Comparison of ENCODE assay signal across 8 cellular contexts in the genomic region with DNA sequence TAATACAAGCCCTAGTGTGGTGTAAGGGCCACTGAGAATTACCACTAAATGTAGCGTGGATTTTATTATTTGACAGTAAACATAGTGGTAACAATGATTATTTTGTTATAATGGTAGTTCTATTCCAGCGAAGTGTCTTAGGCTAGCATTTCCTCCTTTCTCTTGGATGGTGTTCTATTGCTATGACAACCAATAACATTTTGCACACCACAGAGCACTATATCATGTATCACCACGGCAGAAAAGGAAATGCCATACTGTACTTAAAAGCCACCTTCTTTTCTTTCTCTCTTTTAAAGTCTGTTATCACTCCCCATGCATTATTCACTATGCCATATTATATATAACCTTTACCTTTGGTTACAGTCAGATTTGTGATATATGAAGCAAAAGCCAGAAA.
A peak's percentile ranks its signal among the peaks of the same experiment; 100 is the strongest.
DNase-seq lines count a peak whose midpoint lies in the region; ATAC-seq and TF ChIP-seq lines count a peak whose summit lies in the region.

No MANE protein-coding gene starts in this region.

- DNase-seq in DMS79 (lab: John Stamatoyannopoulos, UW): peak; percentile 47
- DNase-seq in NCI-H2029 (lab: John Stamatoyannopoulos, UW): peak; percentile 65
- DNase-seq in brain pericyte (ENCODE audit: low read depth, low spot score): peak; percentile 24
- peak; percentile 59 for DNase-seq in myocyte (ENCODE audit: low read depth)
- no peak for DNase-seq in DMS114 treated with DMSO at 0.1 percent for 48 hours (lab: John Stamatoyannopoulos, UW; ENCODE audit: unreplicated experiment)
- DNase-seq in uterus: no peak
- no peak for DNase-seq in GM19240 (ENCODE audit: insufficient read length, low spot score)

- no peaks in the 10 kb centered on the region for H3K36me3 ChIP-seq in uterus

- no peak for TF ChIP-seq CTCF in uterus (IDR thresholded peaks at IDR 0.05)

- no peak for TF ChIP-seq POLR2A in uterus (IDR thresholded peaks at IDR 0.05)

- no peak for ATAC-seq in GM19324 (IDR thresholded peaks at IDR 0.05; ENCODE audit: low FRiP score, unreplicated experiment)

- no peaks in the 10 kb centered on the region for H3K27me3 ChIP-seq in uterus

- H3K9me3 ChIP-seq in uterus: no peaks in the 10 kb centered on the region

- peaks cover 5 to 8% of the 10 kb centered on the region in 2 donors for H3K4me1 ChIP-seq in uterus

- H3K27ac ChIP-seq in uterus: no peak overlapping the region

- intact Hi-C loops in uterus (cut with DNase I; ENCODE audit: low total_unique reads): no loop called here

- H3K4me3 ChIP-seq in uterus: no peak overlapping the region

Comparison
In these comparisons a context has a peak if more than half of its experiments do, and no peak if none do; other contexts are left out.
1. DNase-seq: peak in DMS79 (single experiment), NCI-H2029 (single experiment), brain pericyte (single experiment) and myocyte (single experiment); none in DMS114 treated with DMSO at 0.1 percent for 48 hours (single experiment), uterus (0 of 2) and GM19240 (single experiment).